Comparison of ENCODE assay signal across 25 cellular contexts in genomic region chr4:155593793-155594192, GRCh38.
"Had no signal": no experiment of that assay in that cellular context is flagged by ENCODE, and none has a peak within 500 bp of the region (broad histone marks: within the 10 kb centered on the region; RNA-seq: fewer than 3 reads in every experiment).

No MANE protein-coding gene starts in this region.

- H3K27ac Mint-ChIP-seq: natural killer cell had no signal

- H3K36me3 ChIP-seq: esophagus squamous epithelium, lower lobe of right lung, right lobe of liver, stomach, thyroid gland, vagina had no signal

- H3K4me3 Mint-ChIP-seq: natural killer cell, neural crest cell had no signal

- H3K27me3 ChIP-seq: esophagus squamous epithelium, right lobe of liver, stomach, thyroid gland, vagina had no signal

- H3K4me2 ChIP-seq: smooth muscle cell had no signal

- H3K4me1 ChIP-seq: esophagus squamous epithelium, lower lobe of right lung, thyroid gland, vagina had no signal

- DNase-seq: dermis blood vessel endothelial cell; effector memory CD4-positive, alpha-beta T cell; erythroblast; esophagus squamous epithelium; foreskin melanocyte; hypothalamus; kidney glomerular epithelial cell; left colon; left ventricle myocardium superior; lower lobe of right lung; natural killer cell; posterior cingulate gyrus; right lobe of liver; stimulated activated CD4-positive, alpha-beta T cell treated with anti-CD3 and anti-CD28 coated beads, Interleukin-12 subunit alpha, Interleukin-12 subunit beta, amount 100 ng/mL, for 4 hours; stimulated activated CD4-positive, alpha-beta T cell treated with anti-CD3 and anti-CD28 coated beads, Interleukin-1b, Interleukin-23, amount 100 ng/mL, for 48 hours; stimulated activated CD4-positive, alpha-beta T cell treated with anti-CD3 and anti-CD28 coated beads, Interleukin-4, amount 100 ng/mL, for 1 hour; stimulated activated CD8-positive, alpha-beta memory T cell treated with anti-CD3 and anti-CD28 coated beads, Interleukin-4, amount 100 ng/mL, for 48 hours; stimulated activated naive CD4-positive, alpha-beta T cell treated with Interleukin-2 at 50 U/mL for 16 hours; stomach; thyroid gland; trophoblast cell had no signal

- H3K4me3 ChIP-seq: coronary artery, esophagus squamous epithelium, lower lobe of right lung, right lobe of liver, smooth muscle cell, stomach, thyroid gland, vagina had no signal

- H3K27ac ChIP-seq: lower lobe of right lung, right lobe of liver, thyroid gland, vagina had no signal

- H3K36me3 Mint-ChIP-seq: natural killer cell had no signal

- ATAC-seq: left colon, lower lobe of right lung, natural killer cell, right lobe of liver had no signal

- H3K9me3 ChIP-seq: esophagus squamous epithelium, lower lobe of right lung, right lobe of liver, stomach, thyroid gland, vagina had no signal
